Comparison of ENCODE assay signal across 8 cellular contexts in the genomic region with DNA sequence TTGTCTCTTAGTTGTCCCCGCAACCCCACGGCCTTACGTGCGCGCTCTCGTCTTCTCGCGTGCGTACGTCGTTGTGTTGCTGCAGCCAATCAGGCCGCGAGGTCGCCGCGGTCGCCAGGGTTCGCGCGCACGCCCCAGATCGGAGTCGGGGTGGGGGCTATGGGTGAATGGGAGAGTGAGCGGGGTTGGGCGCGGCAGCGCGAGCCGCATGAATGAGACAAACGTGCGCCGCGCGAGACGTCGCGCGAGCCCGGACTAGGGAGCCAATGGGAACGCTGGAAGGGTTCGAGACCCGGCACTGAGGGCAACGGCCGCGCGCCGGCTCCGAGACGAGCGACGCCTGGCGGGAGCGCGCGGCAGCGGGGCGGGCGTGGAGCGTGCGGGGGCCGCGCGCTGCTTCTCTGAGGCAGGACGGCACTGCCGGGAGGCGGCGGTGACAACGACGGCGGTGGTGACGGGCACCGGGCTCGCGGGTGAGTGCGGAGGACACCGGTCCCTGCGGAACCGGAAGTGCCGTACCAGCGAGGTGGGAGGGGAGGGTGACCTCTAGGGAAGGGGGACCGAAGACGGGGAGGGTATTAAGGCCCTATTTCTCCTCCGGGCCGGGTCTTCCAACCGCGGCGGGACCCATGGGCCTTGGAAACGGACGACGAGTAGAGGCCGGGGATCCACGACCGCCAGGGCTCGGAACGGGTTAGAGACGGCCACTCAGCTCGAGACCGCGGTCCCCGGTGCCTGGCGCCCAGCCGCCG. TPM values are rescaled to one million over a fixed set of nuclear protein-coding genes. Genes with fewer than 3 reads are reported as not detected.
DNase-seq lines count a peak whose midpoint lies in the region; ATAC-seq and TF ChIP-seq lines count a peak whose summit lies in the region.

A gene with protein sequence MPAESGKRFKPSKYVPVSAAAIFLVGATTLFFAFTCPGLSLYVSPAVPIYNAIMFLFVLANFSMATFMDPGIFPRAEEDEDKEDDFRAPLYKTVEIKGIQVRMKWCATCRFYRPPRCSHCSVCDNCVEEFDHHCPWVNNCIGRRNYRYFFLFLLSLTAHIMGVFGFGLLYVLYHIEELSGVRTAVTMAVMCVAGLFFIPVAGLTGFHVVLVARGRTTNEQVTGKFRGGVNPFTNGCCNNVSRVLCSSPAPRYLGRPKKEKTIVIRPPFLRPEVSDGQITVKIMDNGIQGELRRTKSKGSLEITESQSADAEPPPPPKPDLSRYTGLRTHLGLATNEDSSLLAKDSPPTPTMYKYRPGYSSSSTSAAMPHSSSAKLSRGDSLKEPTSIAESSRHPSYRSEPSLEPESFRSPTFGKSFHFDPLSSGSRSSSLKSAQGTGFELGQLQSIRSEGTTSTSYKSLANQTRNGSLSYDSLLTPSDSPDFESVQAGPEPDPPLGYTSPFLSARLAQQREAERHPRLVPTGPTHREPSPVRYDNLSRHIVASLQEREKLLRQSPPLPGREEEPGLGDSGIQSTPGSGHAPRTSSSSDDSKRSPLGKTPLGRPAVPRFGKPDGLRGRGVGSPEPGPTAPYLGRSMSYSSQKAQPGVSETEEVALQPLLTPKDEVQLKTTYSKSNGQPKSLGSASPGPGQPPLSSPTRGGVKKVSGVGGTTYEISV (plus strand): TSS at position 400 of the 752 bp plus-strand sequence. CDS start 4,977 bp downstream, outside the sequence.

- peak; percentile 32 to 53 for TF ChIP-seq CTCF in left lung (IDR thresholded peaks at IDR 0.05)

- peaks cover 16 to 38% of the 10 kb centered on the region in 2 donors for H3K4me1 ChIP-seq in left lung

- no peaks in the 10 kb centered on the region for H3K27me3 ChIP-seq in left lung

- H3K4me3 ChIP-seq in left lung: peak within 1 kb of the TSS; percentile 92 to 99

- H3K27ac ChIP-seq in left lung: peak within 1 kb of the TSS; percentile 98 to 99

- H3K36me3 ChIP-seq in left lung: peaks cover 0 to 16% of the 10 kb centered on the region in 2 donors

- DNase-seq in C1 segment of cervical spinal cord (lab: John Stamatoyannopoulos, UW): peak; percentile 84 to 100 (median 98)
- peak; percentile 99 for DNase-seq in NCI-H748 (lab: John Stamatoyannopoulos, UW; ENCODE audit: unreplicated experiment)
- DNase-seq in activated CD4-positive, alpha-beta T cell treated with anti-CD3 and anti-CD28 coated beads, Interleukin-2, amount 50 U/mL, for 1 hour: peak; percentile 99
- DNase-seq in dedifferentiated amniotic fluid mesenchymal stem cell (ENCODE audit: extremely low spot score): peak; percentile 99
- peak; percentile 98 to 99 for DNase-seq in left lung
- DNase-seq in stimulated activated CD4-positive, alpha-beta T cell treated with anti-CD3 and anti-CD28 coated beads, Interleukin-2, amount 100 ng/mL, for 48 hours: peak; percentile 98

- intact Hi-C loops in left lung (cut with DNase I): no loop called here

- no peaks in the 10 kb centered on the region for H3K9me3 ChIP-seq in left lung

- peak; percentile 82 for ATAC-seq in GM19328 (IDR thresholded peaks at IDR 0.05; ENCODE audit: unreplicated experiment)
- peak; percentile 83 for ATAC-seq in HG03520 (IDR thresholded peaks at IDR 0.05; ENCODE audit: unreplicated experiment)
- ATAC-seq in left lung: peak; percentile 92

RNA-seq across cellular contexts. Expression of the gene that starts here (rescaled TPM):
- 10 to 100 TPM; 69.9 to 83.6 TPM for total RNA-seq in left lung

Comparison
In these comparisons a context has a peak if more than half of its experiments do, and no peak if none do; other contexts are left out.
1. Peak in every context shown above with its lines: DNase-seq, ATAC-seq, H3K4me3 ChIP-seq and H3K27ac ChIP-seq.